ENCODE assay signal across 1 cellular context in the genomic region with DNA sequence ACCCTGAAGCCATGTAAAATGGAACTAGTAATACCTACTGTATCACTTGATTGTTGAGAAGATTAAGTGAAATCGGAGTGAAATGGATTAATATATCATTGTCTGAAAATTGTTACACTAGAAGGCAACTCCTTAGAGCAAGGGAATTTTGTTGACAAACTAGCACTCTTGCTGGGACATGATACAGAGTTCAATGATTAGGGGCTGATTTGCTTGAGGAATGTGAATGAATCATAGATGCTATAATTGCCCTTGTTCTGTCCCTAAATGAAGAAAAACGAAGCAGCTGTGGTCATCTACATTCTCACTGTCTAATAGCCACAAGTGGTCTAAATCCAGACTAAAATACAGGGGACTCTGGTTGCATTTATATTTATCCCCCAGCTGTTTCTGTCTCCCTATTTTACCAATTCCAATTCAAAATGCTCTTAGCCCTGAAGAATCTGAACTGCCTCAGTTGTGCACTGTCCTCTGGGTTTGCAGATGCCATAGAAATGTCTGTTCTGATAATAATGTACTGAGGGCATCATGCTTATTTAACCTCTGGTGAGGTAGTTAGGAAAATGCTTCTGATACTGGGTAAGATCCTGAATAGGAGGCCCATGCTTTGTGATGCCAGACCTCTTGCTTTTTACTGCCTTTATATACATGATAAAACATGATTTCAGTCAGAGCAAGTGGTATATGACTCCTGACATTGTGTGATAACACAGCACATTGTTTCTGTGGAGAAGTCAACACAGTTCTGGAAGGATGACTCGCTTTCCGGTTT.
TF ChIP-seq lines count a peak whose summit lies in the region.

No MANE protein-coding gene starts in this region.

TF ChIP-seq in WTC11, 78 proteins besides CTCF, POLR2A, EP300 and RAD21:
- TF ChIP-seq CREM (CRISPR knock-in tag; IDR thresholded peaks at IDR 0.05): no peak
- TF ChIP-seq GTF2I (CRISPR knock-in tag; conservative IDR thresholded peaks at IDR 0.05): no peak
- TF ChIP-seq KAT7 (CRISPR knock-in tag; IDR thresholded peaks at IDR 0.05; ENCODE audit: borderline replicate concordance): no peak
- no peak for TF ChIP-seq SP1 (CRISPR knock-in tag; conservative IDR thresholded peaks at IDR 0.05)
- TF ChIP-seq, protein P1, sequence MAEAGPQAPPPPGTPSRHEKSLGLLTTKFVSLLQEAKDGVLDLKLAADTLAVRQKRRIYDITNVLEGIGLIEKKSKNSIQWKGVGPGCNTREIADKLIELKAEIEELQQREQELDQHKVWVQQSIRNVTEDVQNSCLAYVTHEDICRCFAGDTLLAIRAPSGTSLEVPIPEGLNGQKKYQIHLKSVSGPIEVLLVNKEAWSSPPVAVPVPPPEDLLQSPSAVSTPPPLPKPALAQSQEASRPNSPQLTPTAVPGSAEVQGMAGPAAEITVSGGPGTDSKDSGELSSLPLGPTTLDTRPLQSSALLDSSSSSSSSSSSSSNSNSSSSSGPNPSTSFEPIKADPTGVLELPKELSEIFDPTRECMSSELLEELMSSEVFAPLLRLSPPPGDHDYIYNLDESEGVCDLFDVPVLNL (CRISPR knock-in tag; IDR thresholded peaks at IDR 0.05; ENCODE audit: borderline replicate concordance, low read depth): no peak
- TF ChIP-seq, protein P2, sequence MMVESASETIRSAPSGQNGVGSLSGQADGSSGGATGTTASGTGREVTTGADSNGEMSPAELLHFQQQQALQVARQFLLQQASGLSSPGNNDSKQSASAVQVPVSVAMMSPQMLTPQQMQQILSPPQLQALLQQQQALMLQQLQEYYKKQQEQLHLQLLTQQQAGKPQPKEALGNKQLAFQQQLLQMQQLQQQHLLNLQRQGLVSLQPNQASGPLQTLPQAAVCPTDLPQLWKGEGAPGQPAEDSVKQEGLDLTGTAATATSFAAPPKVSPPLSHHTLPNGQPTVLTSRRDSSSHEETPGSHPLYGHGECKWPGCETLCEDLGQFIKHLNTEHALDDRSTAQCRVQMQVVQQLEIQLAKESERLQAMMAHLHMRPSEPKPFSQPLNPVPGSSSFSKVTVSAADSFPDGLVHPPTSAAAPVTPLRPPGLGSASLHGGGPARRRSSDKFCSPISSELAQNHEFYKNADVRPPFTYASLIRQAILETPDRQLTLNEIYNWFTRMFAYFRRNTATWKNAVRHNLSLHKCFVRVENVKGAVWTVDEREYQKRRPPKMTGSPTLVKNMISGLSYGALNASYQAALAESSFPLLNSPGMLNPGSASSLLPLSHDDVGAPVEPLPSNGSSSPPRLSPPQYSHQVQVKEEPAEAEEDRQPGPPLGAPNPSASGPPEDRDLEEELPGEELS (CRISPR knock-in tag; IDR thresholded peaks at IDR 0.05): no peak
- TF ChIP-seq ZNF396 (CRISPR knock-in tag; IDR thresholded peaks at IDR 0.05; ENCODE audit: borderline replicate concordance): no peak
- TF ChIP-seq ATF1 (CRISPR knock-in tag; IDR thresholded peaks at IDR 0.05): no peak
